Comparison of ENCODE assay signal across 1 cellular context in the genomic region with DNA sequence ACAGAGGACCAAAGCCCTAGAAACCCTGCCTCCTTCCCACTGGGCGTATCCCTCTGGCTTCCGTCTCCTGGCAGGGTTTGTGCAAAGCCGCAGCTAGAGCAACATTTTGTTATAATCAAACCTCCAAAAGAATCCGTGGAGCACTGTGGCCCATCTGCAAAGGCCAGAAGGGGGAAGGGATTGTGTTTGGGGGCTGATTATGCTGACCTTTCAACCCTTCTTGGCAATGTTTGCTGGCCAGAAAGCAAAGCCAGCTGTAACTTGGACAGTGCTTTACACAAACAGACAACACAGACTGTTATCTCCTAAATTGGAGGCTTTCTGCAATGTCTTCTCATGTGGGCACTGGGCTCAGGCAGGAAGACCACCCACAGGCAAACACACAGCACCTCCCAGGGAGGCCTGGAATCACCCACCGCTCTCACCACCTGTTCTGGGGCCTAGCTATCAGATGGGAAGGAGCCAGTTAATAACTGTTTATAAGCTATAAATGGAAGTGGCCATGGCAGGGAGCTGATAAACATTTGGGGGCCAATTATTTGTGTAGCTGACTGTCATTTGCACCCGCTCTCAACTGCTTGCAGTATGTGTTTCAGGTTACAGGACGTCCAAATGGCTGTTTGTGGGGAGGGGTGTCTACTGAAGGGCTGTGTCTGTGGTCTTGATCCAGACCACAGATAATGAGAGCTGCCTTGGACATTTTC.
TF ChIP-seq lines count a peak whose summit lies in the region.

No MANE protein-coding gene starts in this region.

TF ChIP-seq in IMR-90, 13 proteins besides CTCF, POLR2A, EP300 and RAD21 (continued from another document):
- TF ChIP-seq, protein P1, sequence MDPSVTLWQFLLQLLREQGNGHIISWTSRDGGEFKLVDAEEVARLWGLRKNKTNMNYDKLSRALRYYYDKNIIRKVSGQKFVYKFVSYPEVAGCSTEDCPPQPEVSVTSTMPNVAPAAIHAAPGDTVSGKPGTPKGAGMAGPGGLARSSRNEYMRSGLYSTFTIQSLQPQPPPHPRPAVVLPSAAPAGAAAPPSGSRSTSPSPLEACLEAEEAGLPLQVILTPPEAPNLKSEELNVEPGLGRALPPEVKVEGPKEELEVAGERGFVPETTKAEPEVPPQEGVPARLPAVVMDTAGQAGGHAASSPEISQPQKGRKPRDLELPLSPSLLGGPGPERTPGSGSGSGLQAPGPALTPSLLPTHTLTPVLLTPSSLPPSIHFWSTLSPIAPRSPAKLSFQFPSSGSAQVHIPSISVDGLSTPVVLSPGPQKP (IDR thresholded peaks at IDR 0.05; ENCODE audit: borderline replicate concordance, low read depth, low read length), result no peak
